Comparison of ENCODE assay signal across 7 cellular contexts in the genomic region with DNA sequence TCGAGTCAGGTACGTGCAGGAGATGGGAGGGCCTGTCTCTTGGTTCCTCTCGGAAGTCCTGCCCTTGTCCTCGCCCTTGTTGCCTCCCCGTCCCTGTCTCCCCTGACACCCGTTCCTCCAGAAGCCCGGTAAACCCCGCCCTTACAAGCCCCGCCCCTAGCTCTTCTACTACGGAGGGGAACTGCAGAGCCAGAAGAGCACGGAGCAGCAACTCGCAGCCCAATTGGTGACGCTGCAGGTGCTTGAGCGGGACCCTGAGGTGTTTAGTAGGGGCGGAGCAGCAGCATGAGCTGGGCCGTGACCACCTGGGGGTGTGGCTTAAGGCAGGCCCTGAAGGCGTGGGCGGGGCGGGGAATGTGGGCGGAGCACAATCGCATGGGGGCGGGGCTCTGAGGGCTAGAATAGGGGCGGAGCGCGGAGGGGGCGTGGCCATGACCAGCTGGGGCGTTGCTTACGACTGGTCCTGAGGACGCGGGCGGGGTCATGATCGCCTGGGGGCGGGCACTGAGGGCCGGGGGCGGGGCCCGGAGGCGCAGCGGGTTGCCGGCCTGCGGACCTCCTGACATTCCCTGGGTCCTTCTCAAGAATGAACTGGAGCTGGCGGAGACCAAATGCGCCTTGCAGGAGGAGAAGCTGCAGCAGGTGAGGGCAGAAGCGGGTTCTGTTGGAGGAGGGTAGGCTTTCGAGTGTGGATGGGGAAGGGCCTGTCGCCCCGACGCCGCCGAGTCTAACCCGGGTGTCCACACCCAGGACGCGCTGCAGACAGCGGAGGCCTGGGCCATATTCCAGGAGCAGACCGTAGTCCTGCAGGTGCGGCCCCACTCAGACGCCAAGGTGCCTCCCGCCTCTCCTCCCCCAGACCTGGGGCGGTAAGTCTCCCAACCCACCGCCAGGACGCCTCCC. TPM values are rescaled to one million over a fixed set of nuclear protein-coding genes. Genes with fewer than 3 reads are reported as not detected.
DNase-seq lines count a peak whose midpoint lies in the region; ATAC-seq, FAIRE-seq and TF ChIP-seq lines count a peak whose summit lies in the region.
"Not testable (repeated sequence)": the region's sequence is repeated elsewhere in the genome, so short reads cannot be mapped to it uniquely, and the experiment has no call there.

No MANE protein-coding gene starts in this region.

- not testable (repeated sequence) for H2BK12ac ChIP-seq in H1 (ENCODE audit: low read depth, low read length)

- not testable (repeated sequence) for H3K9me3 ChIP-seq in PC-3 (ENCODE audit: low read length); H1 (ENCODE audit: insufficient read depth in 2 of 2, low read depth in 1 of 2, low read length in 1 of 2); lower lobe of right lung

- not testable (repeated sequence) for TF ChIP-seq CTCF in PC-3 (conservative IDR thresholded peaks at IDR 0.05; ENCODE audit: low read depth, low read length); H1 (IDR thresholded peaks at IDR 0.05; ENCODE audit: control extremely low read depth in 1 of 3, insufficient read depth in 1 of 3, low read depth in 1 of 3, low read length in 3 of 3); lower lobe of right lung (IDR thresholded peaks at IDR 0.05)

- H3K56ac ChIP-seq in H1 (replicated peaks; ENCODE audit: insufficient read length, low read depth, low read length), result not testable (repeated sequence)

- not testable (repeated sequence) for H3K27me3 ChIP-seq in PC-3 (ENCODE audit: low read length); H1 (replicated peaks in 1 of 4; ENCODE audit: control insufficient read depth in 3 of 4, extremely low read depth in 1 of 4, insufficient read depth in 3 of 4, low read length in 3 of 4); lower lobe of right lung (ENCODE audit: low read depth)

- not testable (repeated sequence) for H3K4me2 ChIP-seq in PC-3 (ENCODE audit: low read length)
- H3K4me2 ChIP-seq in H1 (ENCODE audit: insufficient read depth in 1 of 2, low read depth in 2 of 2, low read length in 2 of 2), result peak overlapping the region in 1 of 2 experiments; percentile 37; a peak in 1 of 4 replicates

- CTCF ChIA-PET in PC-3 (lab: Charles Lee); H1 (lab: Charles Lee; ENCODE audit: partially characterized antibody): not testable (repeated sequence)

- not testable (repeated sequence) for H3K9ac ChIP-seq in PC-3 (ENCODE audit: low read length); H1 (replicated peaks in 1 of 4; ENCODE audit: extremely low read depth in 1 of 4, low read depth in 3 of 4, low read length in 3 of 4)

- not testable (repeated sequence) for H3K27ac ChIP-seq in PC-3 (ENCODE audit: low read length); H1 (ENCODE audit: low read depth, low read length); lower lobe of right lung

- not testable (repeated sequence) for BruUV-seq in PC-3 (replicated peaks; lab: Mats Ljungman, UMichigan)

- H3K36me3 ChIP-seq in PC-3 (ENCODE audit: low read depth, low read length); H1 (ENCODE audit: control insufficient read depth in 2 of 4, insufficient read depth in 4 of 4, low read length in 3 of 4); lower lobe of right lung: not testable (repeated sequence)

- not testable (repeated sequence) for H3K79me2 ChIP-seq in PC-3 (ENCODE audit: low read length); H1 (ENCODE audit: control insufficient read depth in 1 of 2, insufficient read depth in 2 of 2, low read length in 2 of 2)

- H4K20me1 ChIP-seq in PC-3 (ENCODE audit: low read length); H1 (replicated peaks in 1 of 2; ENCODE audit: control insufficient read depth in 1 of 2, insufficient read depth in 2 of 2, low read length in 2 of 2): not testable (repeated sequence)

- not testable (repeated sequence) for H2BK120ac ChIP-seq in H1 (replicated peaks; ENCODE audit: low read depth, low read length)

- intact Hi-C loops in PC-3 (cut with micrococcal nuclease); lower lobe of right lung (cut with DNase I): not testable (repeated sequence)

- not testable (repeated sequence) for H3K23me2 ChIP-seq in H1 (ENCODE audit: low read depth, low read length)

- no CpG with 5 or more reads among the region's 60 CpGs for WGBS in H1 (ENCODE audit: extremely low coverage in 1 of 2, insufficient coverage in 1 of 2, insufficient read length in 1 of 2, insufficient replicate concordance in 2 of 2, low coverage in 1 of 2, low lambda C conversion rate in 2 of 2, missing lambda C conversion rate in 1 of 2), 2 experiments

- not testable (repeated sequence) for H3K18ac ChIP-seq in H1 (ENCODE audit: extremely low read depth, low read length)

- not testable (repeated sequence) for H3K4me3 ChIP-seq in PC-3 (ENCODE audit: low read length)
- peak overlapping the region in 2 of 4 experiments; percentile 4 to 43; a peak in 2 of 8 replicates for H3K4me3 ChIP-seq in H1 (ENCODE audit: extremely low read depth in 1 of 4, insufficient read depth in 2 of 4, low read depth in 3 of 4, low read length in 4 of 4)
- H3K4me3 ChIP-seq in lower lobe of right lung, result peak overlapping the region; percentile 46

- not testable (repeated sequence) for H2AK5ac ChIP-seq in H1 (ENCODE audit: low read depth, low read length)

- H3F3A ChIP-seq in PC-3 (ENCODE audit: low read length, unreplicated experiment), result not testable (repeated sequence)

- not testable (repeated sequence) for H4K91ac ChIP-seq in H1 (replicated peaks; ENCODE audit: insufficient read length, low read length)

- FAIRE-seq in H1 (lab: Jason Lieb, UNC), result not testable (repeated sequence)

- H3K4me3 Mint-ChIP-seq in activated T-cell treated with anti-CD3 and anti-CD28 coated beads, Interleukin-2, amount 50 U/mL, for 24 hours, result peak overlapping the region; percentile 78

- not testable (repeated sequence) for H2AFZ ChIP-seq in PC-3 (ENCODE audit: low read length); H1 (ENCODE audit: low read length)

- H4K8ac ChIP-seq in H1 (ENCODE audit: extremely low read depth, insufficient read depth, low read length), result not testable (repeated sequence)

- H3K4ac ChIP-seq in H1 (replicated peaks; ENCODE audit: insufficient read length, low read depth, low read length), result not testable (repeated sequence)

- H3K27me3 Mint-ChIP-seq in activated T-cell treated with anti-CD3 and anti-CD28 coated beads, Interleukin-2, amount 50 U/mL, for 24 hours, result not testable (repeated sequence)

- DNase-seq in PC-3 (peak; percentile 75), H1 (ENCODE audit: low read depth in 1 of 2, low spot score in 2 of 2) (peak; percentile 64 to 84), lower lobe of right lung (peak; percentile 96)
- DNase-seq in activated T-cell treated with anti-CD3 and anti-CD28 coated beads, Interleukin-2, amount 50 U/mL, for 24 hours, result peak; percentile 89
- DNase-seq in stimulated activated CD4-positive, alpha-beta T cell treated with anti-CD3 and anti-CD28 coated beads, Interleukin-15, amount 100 ng/mL, for 1 hour (ENCODE audit: low read depth in 1 of 2, low spot score in 1 of 2), result peak; percentile 82 to 85

- H3K14ac ChIP-seq in H1 (ENCODE audit: insufficient read length), result not testable (repeated sequence)

- not testable (repeated sequence) for H3K9me3 Mint-ChIP-seq in activated T-cell treated with anti-CD3 and anti-CD28 coated beads, Interleukin-2, amount 50 U/mL, for 24 hours

- not testable (repeated sequence) for H3K23ac ChIP-seq in H1 (ENCODE audit: insufficient read length)

- not testable (repeated sequence) for H2BK15ac ChIP-seq in H1 (ENCODE audit: low read length)

- not testable (repeated sequence) for H2BK20ac ChIP-seq in H1 (ENCODE audit: low read length)

- ATAC-seq in GM19023 (IDR thresholded peaks at IDR 0.05; ENCODE audit: unreplicated experiment) (peak; percentile 78), HG02981 (IDR thresholded peaks at IDR 0.05; ENCODE audit: unreplicated experiment) (peak; percentile 77), PC-3 (peak; percentile 90), lower lobe of right lung (peak; percentile 96 to 97)

- POLR2A ChIA-PET in PC-3 (lab: Charles Lee; ENCODE audit: unreplicated experiment); H1 (lab: Charles Lee; ENCODE audit: partially characterized antibody): not testable (repeated sequence)

- H3K4me1 ChIP-seq in PC-3 (ENCODE audit: insufficient read depth, low read length); H1 (replicated peaks in 1 of 4; ENCODE audit: control insufficient read depth in 3 of 4, insufficient read depth in 4 of 4, low read length in 3 of 4); lower lobe of right lung: not testable (repeated sequence)

- not testable (repeated sequence) for TF ChIP-seq RAD21 in H1 (IDR thresholded peaks at IDR 0.05 in 1 of 2, conservative IDR thresholded peaks at IDR 0.05 in 1 of 2; ENCODE audit: low read depth in 2 of 2, low read length in 2 of 2)

- H3K9me2 ChIP-seq in PC-3 (replicated peaks; ENCODE audit: low read length), result not testable (repeated sequence)

- not testable (repeated sequence) for TF ChIP-seq POLR2A in H1 (IDR thresholded peaks at IDR 0.05; ENCODE audit: control extremely low read depth in 1 of 2, low read depth in 2 of 2, low read length in 2 of 2)

- not testable (repeated sequence) for H3K36me3 Mint-ChIP-seq in activated T-cell treated with anti-CD3 and anti-CD28 coated beads, Interleukin-2, amount 50 U/mL, for 24 hours (ENCODE audit: low read depth)

- not testable (repeated sequence) for TF ChIP-seq EP300 in H1 (IDR thresholded peaks at IDR 0.05; ENCODE audit: borderline replicate concordance in 1 of 2, low read depth in 2 of 2, low read length in 2 of 2)

- H3K4me1 Mint-ChIP-seq in activated T-cell treated with anti-CD3 and anti-CD28 coated beads, Interleukin-2, amount 50 U/mL, for 24 hours (ENCODE audit: low read depth), result not testable (repeated sequence)

- peak overlapping the region; percentile 89 for H3K27ac Mint-ChIP-seq in activated T-cell treated with anti-CD3 and anti-CD28 coated beads, Interleukin-2, amount 50 U/mL, for 24 hours

- not testable (repeated sequence) for H2BK5ac ChIP-seq in H1 (ENCODE audit: low read depth, low read length)

- H3K79me1 ChIP-seq in H1 (ENCODE audit: low read depth, low read length), result not testable (repeated sequence)

- not testable (repeated sequence) for H4K5ac ChIP-seq in H1 (ENCODE audit: insufficient read length, low read depth, low read length)

RNA-seq across cellular contexts. Expression of gene TMEM191C, which starts 1.3 kb away (rescaled TPM):
- total RNA-seq in PC-3 (2014; rRNA removed), result 6.4 and 6.7 TPM in 2 replicates
- total RNA-seq in H1 (2021; fragmentation: NEBNext Ultra II Directional; extraction: Animal tissue kit (Norgen Biotek cat#: 25700)), result 0.74 and 1.3 TPM in 2 replicates
- 2.6 and 3.4 TPM in 2 replicates for polyA plus RNA-seq in H1 (2011; rRNA removed)
- polyA plus RNA-seq in H1 (2011; cell fraction: cytosol; rRNA removed), result 2.2 TPM
- polyA plus RNA-seq in H1 (2011; cell fraction: nucleus; rRNA removed), result 6.1 TPM
- polyA plus RNA-seq in H1 (2012, experiment 1 of 2), result 1.1 to 3.4 TPM (median 2.3 TPM) in 4 replicates
- 0.56 TPM for polyA plus RNA-seq in H1 (2012, experiment 2 of 2)
- 1.4 TPM for polyA plus RNA-seq in H1 (2013, experiment 1 of 2)
- 1.7 TPM for polyA plus RNA-seq in H1 (2013, experiment 2 of 2)
- polyA minus RNA-seq in H1 (2011; rRNA and poly(A)+ RNA removed), result 0.24 and 0.54 TPM in 2 replicates
- polyA minus RNA-seq in H1 (2011; cell fraction: cytosol; rRNA and poly(A)+ RNA removed), result 1.2 TPM
- polyA minus RNA-seq in H1 (2011; cell fraction: nucleus; rRNA and poly(A)+ RNA removed), result 2.0 TPM
- 3.5 TPM for total RNA-seq in lower lobe of right lung

RNA-seq across cellular contexts. Expression of gene HIC2, which starts 51.3 kb away (rescaled TPM):
- total RNA-seq in PC-3 (2014; rRNA removed) (3.5 and 4.8 TPM in 2 replicates), lower lobe of right lung (5.7 TPM)
- 21.9 and 23.3 TPM in 2 replicates for total RNA-seq in H1 (2021; fragmentation: NEBNext Ultra II Directional; extraction: Animal tissue kit (Norgen Biotek cat#: 25700))
- 8.0 and 12.0 TPM in 2 replicates for polyA plus RNA-seq in H1 (2011; rRNA removed)
- 8.8 TPM for polyA plus RNA-seq in H1 (2011; cell fraction: cytosol; rRNA removed)
- polyA plus RNA-seq in H1 (2011; cell fraction: nucleus; rRNA removed), result 14.4 TPM
- 12.4 to 17.0 TPM (median 15.4 TPM) in 4 replicates for polyA plus RNA-seq in H1 (2012, experiment 1 of 2)
- polyA plus RNA-seq in H1 (2012, experiment 2 of 2), result 13.4 TPM
- polyA plus RNA-seq in H1 (2013, experiment 1 of 2), result 9.8 TPM
- polyA plus RNA-seq in H1 (2013, experiment 2 of 2), result 9.6 TPM
- polyA minus RNA-seq in H1 (2011; rRNA and poly(A)+ RNA removed), result 11.9 and 12.6 TPM in 2 replicates
- polyA minus RNA-seq in H1 (2011; cell fraction: cytosol; rRNA and poly(A)+ RNA removed), result 11.9 TPM
- 11.4 TPM for polyA minus RNA-seq in H1 (2011; cell fraction: nucleus; rRNA and poly(A)+ RNA removed)
